In the genomic region with DNA sequence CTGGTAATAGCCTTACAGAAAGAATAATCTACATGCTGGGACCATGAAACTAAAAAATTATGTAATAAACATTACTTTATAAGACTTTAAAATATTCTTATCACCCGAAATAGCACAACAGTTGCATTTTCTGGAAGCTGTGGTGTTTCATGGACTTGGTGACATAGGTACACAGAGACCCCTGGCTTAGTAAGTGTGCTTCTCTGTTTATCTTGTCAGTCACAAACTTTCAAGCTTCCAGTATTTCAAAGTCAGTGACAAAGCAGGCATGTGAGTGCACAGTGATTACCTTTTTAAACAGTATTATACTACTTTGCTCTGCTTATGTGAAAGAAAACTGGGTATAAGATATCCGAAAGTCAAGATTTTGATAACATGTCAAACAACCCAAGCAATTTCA, we compare ENCODE assay signal across 1 cellular context.
TF ChIP-seq lines count a peak whose summit lies in the region.

No MANE protein-coding gene starts in this region.

TF ChIP-seq in HepG2, 621 proteins besides CTCF, POLR2A, EP300 and RAD21 (continued from another document and continues in another):
- TF ChIP-seq, protein P1, sequence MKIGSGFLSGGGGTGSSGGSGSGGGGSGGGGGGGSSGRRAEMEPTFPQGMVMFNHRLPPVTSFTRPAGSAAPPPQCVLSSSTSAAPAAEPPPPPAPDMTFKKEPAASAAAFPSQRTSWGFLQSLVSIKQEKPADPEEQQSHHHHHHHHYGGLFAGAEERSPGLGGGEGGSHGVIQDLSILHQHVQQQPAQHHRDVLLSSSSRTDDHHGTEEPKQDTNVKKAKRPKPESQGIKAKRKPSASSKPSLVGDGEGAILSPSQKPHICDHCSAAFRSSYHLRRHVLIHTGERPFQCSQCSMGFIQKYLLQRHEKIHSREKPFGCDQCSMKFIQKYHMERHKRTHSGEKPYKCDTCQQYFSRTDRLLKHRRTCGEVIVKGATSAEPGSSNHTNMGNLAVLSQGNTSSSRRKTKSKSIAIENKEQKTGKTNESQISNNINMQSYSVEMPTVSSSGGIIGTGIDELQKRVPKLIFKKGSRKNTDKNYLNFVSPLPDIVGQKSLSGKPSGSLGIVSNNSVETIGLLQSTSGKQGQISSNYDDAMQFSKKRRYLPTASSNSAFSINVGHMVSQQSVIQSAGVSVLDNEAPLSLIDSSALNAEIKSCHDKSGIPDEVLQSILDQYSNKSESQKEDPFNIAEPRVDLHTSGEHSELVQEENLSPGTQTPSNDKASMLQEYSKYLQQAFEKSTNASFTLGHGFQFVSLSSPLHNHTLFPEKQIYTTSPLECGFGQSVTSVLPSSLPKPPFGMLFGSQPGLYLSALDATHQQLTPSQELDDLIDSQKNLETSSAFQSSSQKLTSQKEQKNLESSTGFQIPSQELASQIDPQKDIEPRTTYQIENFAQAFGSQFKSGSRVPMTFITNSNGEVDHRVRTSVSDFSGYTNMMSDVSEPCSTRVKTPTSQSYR (CRISPR knock-in tag; IDR thresholded peaks at IDR 0.05; ENCODE audit: borderline replicate concordance): no peak
- no peak for TF ChIP-seq SOX6 (IDR thresholded peaks at IDR 0.05)
- peak; percentile 60; the same call in 1 of the 2 replicates for TF ChIP-seq SOX6 (CRISPR knock-in tag; IDR thresholded peaks at IDR 0.05)
- TF ChIP-seq, protein P2, sequence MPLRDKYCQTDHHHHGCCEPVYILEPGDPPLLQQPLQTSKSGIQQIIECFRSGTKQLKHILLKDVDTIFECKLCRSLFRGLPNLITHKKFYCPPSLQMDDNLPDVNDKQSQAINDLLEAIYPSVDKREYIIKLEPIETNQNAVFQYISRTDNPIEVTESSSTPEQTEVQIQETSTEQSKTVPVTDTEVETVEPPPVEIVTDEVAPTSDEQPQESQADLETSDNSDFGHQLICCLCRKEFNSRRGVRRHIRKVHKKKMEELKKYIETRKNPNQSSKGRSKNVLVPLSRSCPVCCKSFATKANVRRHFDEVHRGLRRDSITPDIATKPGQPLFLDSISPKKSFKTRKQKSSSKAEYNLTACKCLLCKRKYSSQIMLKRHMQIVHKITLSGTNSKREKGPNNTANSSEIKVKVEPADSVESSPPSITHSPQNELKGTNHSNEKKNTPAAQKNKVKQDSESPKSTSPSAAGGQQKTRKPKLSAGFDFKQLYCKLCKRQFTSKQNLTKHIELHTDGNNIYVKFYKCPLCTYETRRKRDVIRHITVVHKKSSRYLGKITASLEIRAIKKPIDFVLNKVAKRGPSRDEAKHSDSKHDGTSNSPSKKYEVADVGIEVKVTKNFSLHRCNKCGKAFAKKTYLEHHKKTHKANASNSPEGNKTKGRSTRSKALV (CRISPR knock-in tag; IDR thresholded peaks at IDR 0.05): no peak
- TF ChIP-seq MAFK (conservative IDR thresholded peaks at IDR 0.05 in 1 of 2, IDR thresholded peaks at IDR 0.05 in 1 of 2; ENCODE audit: low read length in 2 of 2): peak; percentile 29 to 32; a peak in 1 of 4 replicates
- TF ChIP-seq, protein P3, sequence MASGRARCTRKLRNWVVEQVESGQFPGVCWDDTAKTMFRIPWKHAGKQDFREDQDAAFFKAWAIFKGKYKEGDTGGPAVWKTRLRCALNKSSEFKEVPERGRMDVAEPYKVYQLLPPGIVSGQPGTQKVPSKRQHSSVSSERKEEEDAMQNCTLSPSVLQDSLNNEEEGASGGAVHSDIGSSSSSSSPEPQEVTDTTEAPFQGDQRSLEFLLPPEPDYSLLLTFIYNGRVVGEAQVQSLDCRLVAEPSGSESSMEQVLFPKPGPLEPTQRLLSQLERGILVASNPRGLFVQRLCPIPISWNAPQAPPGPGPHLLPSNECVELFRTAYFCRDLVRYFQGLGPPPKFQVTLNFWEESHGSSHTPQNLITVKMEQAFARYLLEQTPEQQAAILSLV (CRISPR knock-in tag; IDR thresholded peaks at IDR 0.05; ENCODE audit: borderline replicate concordance): no peak
- TF ChIP-seq RBFOX2 (IDR thresholded peaks at IDR 0.05; ENCODE audit: low read depth, low read length): no peak
- no peak for TF ChIP-seq TBP (CRISPR knock-in tag; IDR thresholded peaks at IDR 0.05)
- peak; percentile 52; the same call in 1 of the 2 replicates for TF ChIP-seq TCF7 (IDR thresholded peaks at IDR 0.05; ENCODE audit: low read depth)
- TF ChIP-seq ZNF766 (CRISPR knock-in tag; IDR thresholded peaks at IDR 0.05; ENCODE audit: borderline replicate concordance): no peak
- no peak for TF ChIP-seq ATF7-NPFF (CRISPR knock-in tag; IDR thresholded peaks at IDR 0.05; ENCODE audit: low read depth)
- no peak for TF ChIP-seq ZNF382 (CRISPR knock-in tag; IDR thresholded peaks at IDR 0.05; ENCODE audit: borderline replicate concordance)
- 0 out of 2 replicates have a peak, but pooled peaks have one; percentile 14 for TF ChIP-seq PPARG (CRISPR knock-in tag; conservative IDR thresholded peaks at IDR 0.05)
- no peak for TF ChIP-seq FOXA1 (IDR thresholded peaks at IDR 0.05)
- peak; percentile 59 for TF ChIP-seq FOXA1 (CRISPR knock-in tag; IDR thresholded peaks at IDR 0.05)
- TF ChIP-seq ZBTB7B (CRISPR knock-in tag; IDR thresholded peaks at IDR 0.05): peak; percentile 66; the same call in 1 of the 2 replicates
- TF ChIP-seq U2AF1 (optimal IDR thresholded peaks at IDR 0.05; ENCODE audit: low read depth, low read length): no peak
- TF ChIP-seq FLYWCH1 (CRISPR knock-in tag; IDR thresholded peaks at IDR 0.05): no peak
- no peak for TF ChIP-seq BRD4 (CRISPR knock-in tag; IDR thresholded peaks at IDR 0.05)
- no peak for TF ChIP-seq CENPT (CRISPR knock-in tag; IDR thresholded peaks at IDR 0.05; ENCODE audit: low read depth)
- peak; percentile 67; the same call in 1 of the 2 replicates for TF ChIP-seq SOX5 (CRISPR knock-in tag; IDR thresholded peaks at IDR 0.05; ENCODE audit: borderline replicate concordance)
- no peak for TF ChIP-seq KDM6A (CRISPR knock-in tag; IDR thresholded peaks at IDR 0.05; ENCODE audit: low read depth)
- TF ChIP-seq ZNF44 (CRISPR knock-in tag; IDR thresholded peaks at IDR 0.05): no peak
- TF ChIP-seq, protein P4, sequence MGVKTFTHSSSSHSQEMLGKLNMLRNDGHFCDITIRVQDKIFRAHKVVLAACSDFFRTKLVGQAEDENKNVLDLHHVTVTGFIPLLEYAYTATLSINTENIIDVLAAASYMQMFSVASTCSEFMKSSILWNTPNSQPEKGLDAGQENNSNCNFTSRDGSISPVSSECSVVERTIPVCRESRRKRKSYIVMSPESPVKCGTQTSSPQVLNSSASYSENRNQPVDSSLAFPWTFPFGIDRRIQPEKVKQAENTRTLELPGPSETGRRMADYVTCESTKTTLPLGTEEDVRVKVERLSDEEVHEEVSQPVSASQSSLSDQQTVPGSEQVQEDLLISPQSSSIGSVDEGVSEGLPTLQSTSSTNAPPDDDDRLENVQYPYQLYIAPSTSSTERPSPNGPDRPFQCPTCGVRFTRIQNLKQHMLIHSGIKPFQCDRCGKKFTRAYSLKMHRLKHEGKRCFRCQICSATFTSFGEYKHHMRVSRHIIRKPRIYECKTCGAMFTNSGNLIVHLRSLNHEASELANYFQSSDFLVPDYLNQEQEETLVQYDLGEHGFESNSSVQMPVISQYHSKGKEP (CRISPR knock-in tag; IDR thresholded peaks at IDR 0.05): no peak
- no peak for TF ChIP-seq FOXK2 (IDR thresholded peaks at IDR 0.05)
- TF ChIP-seq, protein P5, sequence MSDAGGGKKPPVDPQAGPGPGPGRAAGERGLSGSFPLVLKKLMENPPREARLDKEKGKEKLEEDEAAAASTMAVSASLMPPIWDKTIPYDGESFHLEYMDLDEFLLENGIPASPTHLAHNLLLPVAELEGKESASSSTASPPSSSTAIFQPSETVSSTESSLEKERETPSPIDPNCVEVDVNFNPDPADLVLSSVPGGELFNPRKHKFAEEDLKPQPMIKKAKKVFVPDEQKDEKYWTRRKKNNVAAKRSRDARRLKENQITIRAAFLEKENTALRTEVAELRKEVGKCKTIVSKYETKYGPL (CRISPR knock-in tag; IDR thresholded peaks at IDR 0.05): no peak
- TF ChIP-seq GFI1 (CRISPR knock-in tag; IDR thresholded peaks at IDR 0.05; ENCODE audit: borderline replicate concordance): 0 out of 2 replicates have a peak, but pooled peaks have one; percentile 25
- no peak for TF ChIP-seq DNMT3B (CRISPR knock-in tag; conservative IDR thresholded peaks at IDR 0.05)
- no peak for TF ChIP-seq ZNF552 (CRISPR knock-in tag; IDR thresholded peaks at IDR 0.05; ENCODE audit: borderline replicate concordance)
- TF ChIP-seq, protein P6, sequence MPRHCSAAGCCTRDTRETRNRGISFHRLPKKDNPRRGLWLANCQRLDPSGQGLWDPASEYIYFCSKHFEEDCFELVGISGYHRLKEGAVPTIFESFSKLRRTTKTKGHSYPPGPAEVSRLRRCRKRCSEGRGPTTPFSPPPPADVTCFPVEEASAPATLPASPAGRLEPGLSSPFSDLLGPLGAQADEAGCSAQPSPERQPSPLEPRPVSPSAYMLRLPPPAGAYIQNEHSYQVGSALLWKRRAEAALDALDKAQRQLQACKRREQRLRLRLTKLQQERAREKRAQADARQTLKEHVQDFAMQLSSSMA (CRISPR knock-in tag; IDR thresholded peaks at IDR 0.05): no peak
- TF ChIP-seq, protein P7, sequence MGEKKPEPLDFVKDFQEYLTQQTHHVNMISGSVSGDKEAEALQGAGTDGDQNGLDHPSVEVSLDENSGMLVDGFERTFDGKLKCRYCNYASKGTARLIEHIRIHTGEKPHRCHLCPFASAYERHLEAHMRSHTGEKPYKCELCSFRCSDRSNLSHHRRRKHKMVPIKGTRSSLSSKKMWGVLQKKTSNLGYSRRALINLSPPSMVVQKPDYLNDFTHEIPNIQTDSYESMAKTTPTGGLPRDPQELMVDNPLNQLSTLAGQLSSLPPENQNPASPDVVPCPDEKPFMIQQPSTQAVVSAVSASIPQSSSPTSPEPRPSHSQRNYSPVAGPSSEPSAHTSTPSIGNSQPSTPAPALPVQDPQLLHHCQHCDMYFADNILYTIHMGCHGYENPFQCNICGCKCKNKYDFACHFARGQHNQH (CRISPR knock-in tag; IDR thresholded peaks at IDR 0.05): peak; percentile 69; the same call in 1 of the 2 replicates
- no peak for TF ChIP-seq MAFG (CRISPR knock-in tag; IDR thresholded peaks at IDR 0.05)
- TF ChIP-seq ZNF263 (CRISPR knock-in tag; IDR thresholded peaks at IDR 0.05): no peak
- no peak for TF ChIP-seq ADNP (CRISPR knock-in tag; IDR thresholded peaks at IDR 0.05)
- TF ChIP-seq HMG20A (CRISPR knock-in tag; IDR thresholded peaks at IDR 0.05; ENCODE audit: borderline replicate concordance): peak; percentile 34; the same call in 1 of the 2 replicates
- TF ChIP-seq ARID2 (CRISPR knock-in tag; IDR thresholded peaks at IDR 0.05; ENCODE audit: borderline replicate concordance): no peak
- TF ChIP-seq ZC3H4 (CRISPR knock-in tag; IDR thresholded peaks at IDR 0.05; ENCODE audit: borderline replicate concordance): no peak
- TF ChIP-seq, protein P8, sequence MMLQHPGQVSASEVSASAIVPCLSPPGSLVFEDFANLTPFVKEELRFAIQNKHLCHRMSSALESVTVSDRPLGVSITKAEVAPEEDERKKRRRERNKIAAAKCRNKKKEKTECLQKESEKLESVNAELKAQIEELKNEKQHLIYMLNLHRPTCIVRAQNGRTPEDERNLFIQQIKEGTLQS (CRISPR knock-in tag; IDR thresholded peaks at IDR 0.05): no peak
- no peak for TF ChIP-seq ZNF562 (CRISPR knock-in tag; IDR thresholded peaks at IDR 0.05; ENCODE audit: borderline replicate concordance)
- no peak for TF ChIP-seq NRL (CRISPR knock-in tag; IDR thresholded peaks at IDR 0.05; ENCODE audit: borderline replicate concordance)
- TF ChIP-seq, protein P9, sequence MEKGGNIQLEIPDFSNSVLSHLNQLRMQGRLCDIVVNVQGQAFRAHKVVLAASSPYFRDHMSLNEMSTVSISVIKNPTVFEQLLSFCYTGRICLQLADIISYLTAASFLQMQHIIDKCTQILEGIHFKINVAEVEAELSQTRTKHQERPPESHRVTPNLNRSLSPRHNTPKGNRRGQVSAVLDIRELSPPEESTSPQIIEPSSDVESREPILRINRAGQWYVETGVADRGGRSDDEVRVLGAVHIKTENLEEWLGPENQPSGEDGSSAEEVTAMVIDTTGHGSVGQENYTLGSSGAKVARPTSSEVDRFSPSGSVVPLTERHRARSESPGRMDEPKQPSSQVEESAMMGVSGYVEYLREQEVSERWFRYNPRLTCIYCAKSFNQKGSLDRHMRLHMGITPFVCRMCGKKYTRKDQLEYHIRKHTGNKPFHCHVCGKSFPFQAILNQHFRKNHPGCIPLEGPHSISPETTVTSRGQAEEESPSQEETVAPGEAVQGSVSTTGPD (CRISPR knock-in tag; IDR thresholded peaks at IDR 0.05): no peak
- TF ChIP-seq KDM4B (CRISPR knock-in tag; IDR thresholded peaks at IDR 0.05): no peak
- TF ChIP-seq ZFP90 (CRISPR knock-in tag; IDR thresholded peaks at IDR 0.05; ENCODE audit: borderline replicate concordance): no peak
- TF ChIP-seq ZNF230 (CRISPR knock-in tag; IDR thresholded peaks at IDR 0.05): no peak
- TF ChIP-seq ZNF878 (CRISPR knock-in tag; IDR thresholded peaks at IDR 0.05): no peak
- TF ChIP-seq FOSL1 (CRISPR knock-in tag; IDR thresholded peaks at IDR 0.05; ENCODE audit: borderline replicate concordance): no peak
- TF ChIP-seq NFIB (CRISPR knock-in tag; IDR thresholded peaks at IDR 0.05; ENCODE audit: borderline replicate concordance): no peak
- no peak for TF ChIP-seq PHB2 (IDR thresholded peaks at IDR 0.05; ENCODE audit: partially characterized antibody)
- TF ChIP-seq MBD4 (IDR thresholded peaks at IDR 0.05; ENCODE audit: borderline replicate concordance, low read length): no peak
- peak; percentile 65; the same call in 1 of the 2 replicates for TF ChIP-seq FOXJ3 (CRISPR knock-in tag; IDR thresholded peaks at IDR 0.05; ENCODE audit: borderline replicate concordance)
- TF ChIP-seq PITX1 (CRISPR knock-in tag; IDR thresholded peaks at IDR 0.05): peak; percentile 63; the same call in 1 of the 2 replicates
- TF ChIP-seq ZIK1 (CRISPR knock-in tag; IDR thresholded peaks at IDR 0.05; ENCODE audit: borderline replicate concordance, low read depth): no peak
- TF ChIP-seq HOXD1 (CRISPR knock-in tag; IDR thresholded peaks at IDR 0.05): no peak
- TF ChIP-seq ELF3 (CRISPR knock-in tag; IDR thresholded peaks at IDR 0.05): no peak
- TF ChIP-seq, protein P10, sequence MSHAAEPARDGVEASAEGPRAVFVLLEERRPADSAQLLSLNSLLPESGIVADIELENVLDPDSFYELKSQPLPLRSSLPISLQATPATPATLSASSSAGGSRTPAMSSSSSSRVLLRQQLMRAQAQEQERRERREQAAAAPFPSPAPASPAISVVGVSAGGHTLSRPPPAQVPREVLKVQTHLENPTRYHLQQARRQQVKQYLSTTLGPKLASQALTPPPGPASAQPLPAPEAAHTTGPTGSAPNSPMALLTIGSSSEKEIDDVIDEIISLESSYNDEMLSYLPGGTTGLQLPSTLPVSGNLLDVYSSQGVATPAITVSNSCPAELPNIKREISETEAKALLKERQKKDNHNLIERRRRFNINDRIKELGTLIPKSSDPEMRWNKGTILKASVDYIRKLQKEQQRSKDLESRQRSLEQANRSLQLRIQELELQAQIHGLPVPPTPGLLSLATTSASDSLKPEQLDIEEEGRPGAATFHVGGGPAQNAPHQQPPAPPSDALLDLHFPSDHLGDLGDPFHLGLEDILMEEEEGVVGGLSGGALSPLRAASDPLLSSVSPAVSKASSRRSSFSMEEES (CRISPR knock-in tag; IDR thresholded peaks at IDR 0.05): no peak
- no peak for TF ChIP-seq NPAS2 (CRISPR knock-in tag; IDR thresholded peaks at IDR 0.05; ENCODE audit: borderline replicate concordance)
- no peak for TF ChIP-seq SETDB1 (CRISPR knock-in tag; IDR thresholded peaks at IDR 0.05; ENCODE audit: borderline replicate concordance)
- TF ChIP-seq LCORL (IDR thresholded peaks at IDR 0.05): no peak
- TF ChIP-seq LCORL (CRISPR knock-in tag; IDR thresholded peaks at IDR 0.05): 0 out of 2 replicates have a peak, but pooled peaks have one; percentile 26
- 0 out of 2 replicates have a peak, but pooled peaks have one; percentile 13 for TF ChIP-seq NCOA2 (CRISPR knock-in tag; IDR thresholded peaks at IDR 0.05)
